ENCODE assay signal across 3 cellular contexts in the genomic region with DNA sequence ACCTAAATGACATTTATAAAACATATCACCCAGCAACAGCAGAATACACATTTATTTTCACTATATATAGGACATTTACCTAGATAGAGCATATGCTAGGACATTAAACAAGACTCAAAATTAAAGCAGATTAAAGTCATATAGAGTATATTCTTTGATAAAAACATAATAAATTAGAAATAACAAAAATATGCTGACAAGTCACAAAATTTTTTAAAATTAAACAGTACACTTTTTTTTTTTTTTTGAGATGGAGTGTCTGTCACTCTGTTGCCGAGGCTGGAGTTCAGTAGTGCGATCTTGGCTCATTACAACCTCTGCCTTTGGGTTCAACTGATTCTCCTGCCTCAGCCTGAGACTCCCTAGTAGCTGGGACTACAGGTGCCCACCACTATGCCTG.
A peak's percentile ranks its signal among the peaks of the same experiment; 100 is the strongest.
TF ChIP-seq lines count a peak whose summit lies in the region.

No MANE protein-coding gene starts in this region.

TF ChIP-seq in HepG2, 621 proteins besides CTCF, POLR2A, EP300 and RAD21:
- TF ChIP-seq EED (CRISPR knock-in tag; IDR thresholded peaks at IDR 0.05) (no peak), MAFK (conservative IDR thresholded peaks at IDR 0.05 in 1 of 2, IDR thresholded peaks at IDR 0.05 in 1 of 2; ENCODE audit: low read length in 2 of 2) (peak; percentile 63 to 91; a peak in 3 of 4 replicates), MAFF (IDR thresholded peaks at IDR 0.05; ENCODE audit: low read depth, low read length) (peak; percentile 82), MEF2D (CRISPR knock-in tag; IDR thresholded peaks at IDR 0.05) (no peak)

TF ChIP-seq in IMR-90, 13 proteins besides CTCF, POLR2A, EP300 and RAD21:
- TF ChIP-seq FOS (IDR thresholded peaks at IDR 0.05; ENCODE audit: low read depth, low read length): no peak
- TF ChIP-seq MAFK (IDR thresholded peaks at IDR 0.05; ENCODE audit: low read depth, low read length): peak; percentile 91
- no peak for TF ChIP-seq MXI1 (IDR thresholded peaks at IDR 0.05; ENCODE audit: borderline replicate concordance, low read depth, low read length)

TF ChIP-seq in H1, 55 proteins besides CTCF, POLR2A, EP300 and RAD21:
- TF ChIP-seq MAFK (IDR thresholded peaks at IDR 0.05; ENCODE audit: low read depth, low read length): peak; percentile 57; the same call in 1 of the 2 replicates
- TF ChIP-seq POLR2AphosphoS5 (IDR thresholded peaks at IDR 0.05; ENCODE audit: low read depth, low read length): no peak
- no peak for TF ChIP-seq EZH2 (IDR thresholded peaks at IDR 0.05; ENCODE audit: low read depth, low read length, severe bottlenecking)
- no peak for TF ChIP-seq GTF2F1 (IDR thresholded peaks at IDR 0.05; ENCODE audit: borderline replicate concordance, low read depth, low read length)
- TF ChIP-seq, protein P1, sequence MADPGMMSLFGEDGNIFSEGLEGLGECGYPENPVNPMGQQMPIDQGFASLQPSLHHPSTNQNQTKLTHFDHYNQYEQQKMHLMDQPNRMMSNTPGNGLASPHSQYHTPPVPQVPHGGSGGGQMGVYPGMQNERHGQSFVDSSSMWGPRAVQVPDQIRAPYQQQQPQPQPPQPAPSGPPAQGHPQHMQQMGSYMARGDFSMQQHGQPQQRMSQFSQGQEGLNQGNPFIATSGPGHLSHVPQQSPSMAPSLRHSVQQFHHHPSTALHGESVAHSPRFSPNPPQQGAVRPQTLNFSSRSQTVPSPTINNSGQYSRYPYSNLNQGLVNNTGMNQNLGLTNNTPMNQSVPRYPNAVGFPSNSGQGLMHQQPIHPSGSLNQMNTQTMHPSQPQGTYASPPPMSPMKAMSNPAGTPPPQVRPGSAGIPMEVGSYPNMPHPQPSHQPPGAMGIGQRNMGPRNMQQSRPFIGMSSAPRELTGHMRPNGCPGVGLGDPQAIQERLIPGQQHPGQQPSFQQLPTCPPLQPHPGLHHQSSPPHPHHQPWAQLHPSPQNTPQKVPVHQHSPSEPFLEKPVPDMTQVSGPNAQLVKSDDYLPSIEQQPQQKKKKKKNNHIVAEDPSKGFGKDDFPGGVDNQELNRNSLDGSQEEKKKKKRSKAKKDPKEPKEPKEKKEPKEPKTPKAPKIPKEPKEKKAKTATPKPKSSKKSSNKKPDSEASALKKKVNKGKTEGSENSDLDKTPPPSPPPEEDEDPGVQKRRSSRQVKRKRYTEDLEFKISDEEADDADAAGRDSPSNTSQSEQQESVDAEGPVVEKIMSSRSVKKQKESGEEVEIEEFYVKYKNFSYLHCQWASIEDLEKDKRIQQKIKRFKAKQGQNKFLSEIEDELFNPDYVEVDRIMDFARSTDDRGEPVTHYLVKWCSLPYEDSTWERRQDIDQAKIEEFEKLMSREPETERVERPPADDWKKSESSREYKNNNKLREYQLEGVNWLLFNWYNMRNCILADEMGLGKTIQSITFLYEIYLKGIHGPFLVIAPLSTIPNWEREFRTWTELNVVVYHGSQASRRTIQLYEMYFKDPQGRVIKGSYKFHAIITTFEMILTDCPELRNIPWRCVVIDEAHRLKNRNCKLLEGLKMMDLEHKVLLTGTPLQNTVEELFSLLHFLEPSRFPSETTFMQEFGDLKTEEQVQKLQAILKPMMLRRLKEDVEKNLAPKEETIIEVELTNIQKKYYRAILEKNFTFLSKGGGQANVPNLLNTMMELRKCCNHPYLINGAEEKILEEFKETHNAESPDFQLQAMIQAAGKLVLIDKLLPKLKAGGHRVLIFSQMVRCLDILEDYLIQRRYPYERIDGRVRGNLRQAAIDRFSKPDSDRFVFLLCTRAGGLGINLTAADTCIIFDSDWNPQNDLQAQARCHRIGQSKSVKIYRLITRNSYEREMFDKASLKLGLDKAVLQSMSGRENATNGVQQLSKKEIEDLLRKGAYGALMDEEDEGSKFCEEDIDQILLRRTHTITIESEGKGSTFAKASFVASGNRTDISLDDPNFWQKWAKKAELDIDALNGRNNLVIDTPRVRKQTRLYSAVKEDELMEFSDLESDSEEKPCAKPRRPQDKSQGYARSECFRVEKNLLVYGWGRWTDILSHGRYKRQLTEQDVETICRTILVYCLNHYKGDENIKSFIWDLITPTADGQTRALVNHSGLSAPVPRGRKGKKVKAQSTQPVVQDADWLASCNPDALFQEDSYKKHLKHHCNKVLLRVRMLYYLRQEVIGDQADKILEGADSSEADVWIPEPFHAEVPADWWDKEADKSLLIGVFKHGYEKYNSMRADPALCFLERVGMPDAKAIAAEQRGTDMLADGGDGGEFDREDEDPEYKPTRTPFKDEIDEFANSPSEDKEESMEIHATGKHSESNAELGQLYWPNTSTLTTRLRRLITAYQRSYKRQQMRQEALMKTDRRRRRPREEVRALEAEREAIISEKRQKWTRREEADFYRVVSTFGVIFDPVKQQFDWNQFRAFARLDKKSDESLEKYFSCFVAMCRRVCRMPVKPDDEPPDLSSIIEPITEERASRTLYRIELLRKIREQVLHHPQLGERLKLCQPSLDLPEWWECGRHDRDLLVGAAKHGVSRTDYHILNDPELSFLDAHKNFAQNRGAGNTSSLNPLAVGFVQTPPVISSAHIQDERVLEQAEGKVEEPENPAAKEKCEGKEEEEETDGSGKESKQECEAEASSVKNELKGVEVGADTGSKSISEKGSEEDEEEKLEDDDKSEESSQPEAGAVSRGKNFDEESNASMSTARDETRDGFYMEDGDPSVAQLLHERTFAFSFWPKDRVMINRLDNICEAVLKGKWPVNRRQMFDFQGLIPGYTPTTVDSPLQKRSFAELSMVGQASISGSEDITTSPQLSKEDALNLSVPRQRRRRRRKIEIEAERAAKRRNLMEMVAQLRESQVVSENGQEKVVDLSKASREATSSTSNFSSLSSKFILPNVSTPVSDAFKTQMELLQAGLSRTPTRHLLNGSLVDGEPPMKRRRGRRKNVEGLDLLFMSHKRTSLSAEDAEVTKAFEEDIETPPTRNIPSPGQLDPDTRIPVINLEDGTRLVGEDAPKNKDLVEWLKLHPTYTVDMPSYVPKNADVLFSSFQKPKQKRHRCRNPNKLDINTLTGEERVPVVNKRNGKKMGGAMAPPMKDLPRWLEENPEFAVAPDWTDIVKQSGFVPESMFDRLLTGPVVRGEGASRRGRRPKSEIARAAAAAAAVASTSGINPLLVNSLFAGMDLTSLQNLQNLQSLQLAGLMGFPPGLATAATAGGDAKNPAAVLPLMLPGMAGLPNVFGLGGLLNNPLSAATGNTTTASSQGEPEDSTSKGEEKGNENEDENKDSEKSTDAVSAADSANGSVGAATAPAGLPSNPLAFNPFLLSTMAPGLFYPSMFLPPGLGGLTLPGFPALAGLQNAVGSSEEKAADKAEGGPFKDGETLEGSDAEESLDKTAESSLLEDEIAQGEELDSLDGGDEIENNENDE (IDR thresholded peaks at IDR 0.05; ENCODE audit: insufficient replicate concordance, low read length): no peak
- TF ChIP-seq TAF7 (optimal IDR thresholded peaks at IDR 0.05; ENCODE audit: borderline replicate concordance, low read depth, low read length): no peak
- no peak for TF ChIP-seq SP2 (IDR thresholded peaks at IDR 0.05; ENCODE audit: low read length)
TF ChIP-seq in H1: peak in this region for 1.
